ENCODE assay signal across 8 cellular contexts in genomic region chr1:116504308-116505156, GRCh38.
DNase-seq lines count a peak whose midpoint lies in the region; ATAC-seq and TF ChIP-seq lines count a peak whose summit lies in the region.

No MANE protein-coding gene starts in this region.

- no peaks in the 10 kb centered on the region for H3K9me3 ChIP-seq in Panc1 (ENCODE audit: control insufficient read depth, insufficient read depth, low read depth, low read length)
- no peaks in the 10 kb centered on the region for H3K9me3 ChIP-seq in heart left ventricle

- POLR2A ChIA-PET in Panc1 (lab: Charles Lee) = no interaction called here

- TF ChIP-seq POLR2A in heart left ventricle (IDR thresholded peaks at IDR 0.05) = no peak

- DNase-seq in Panc1 (ENCODE audit: low read depth, low spot score) (no peak), heart left ventricle (peak; percentile 60 to 86 (median 80)), glutamatergic neuron (no peak), NCI-H187 (lab: John Stamatoyannopoulos, UW) (no peak)
- DNase-seq in stimulated activated CD4-positive, alpha-beta T cell treated with anti-CD3 and anti-CD28 coated beads, Interleukin-2, amount 100 ng/mL, for 24 hours = peak; percentile 74

- intact Hi-C loops in Panc1 (cut with micrococcal nuclease; ENCODE audit: unreplicated experiment) (no loop called here), heart left ventricle (cut with DNase I) (loop anchor here in 2 of 10 donors (5.0 kb wide), 3 partner anchors 53 to 892 kb away; partner anchors contain the start of gene CD58 (in 1 of the 2))

- H3K27me3 Mint-ChIP-seq in activated T-helper 17 cell treated with anti-CD3 and anti-CD28 coated beads, Interleukin-2, amount 50 U/mL, for 72 hours = no peaks in the 10 kb centered on the region
- H3K27me3 Mint-ChIP-seq in glutamatergic neuron (ENCODE audit: unreplicated experiment) = no peaks in the 10 kb centered on the region

- H3K4me1 Mint-ChIP-seq in activated T-helper 17 cell treated with anti-CD3 and anti-CD28 coated beads, Interleukin-2, amount 50 U/mL, for 72 hours = peaks cover 57% of the 10 kb centered on the region
- H3K4me1 Mint-ChIP-seq in glutamatergic neuron (ENCODE audit: low read depth, unreplicated experiment) = no peaks in the 10 kb centered on the region

- H3K4me3 Mint-ChIP-seq in activated T-helper 17 cell treated with anti-CD3 and anti-CD28 coated beads, Interleukin-2, amount 50 U/mL, for 72 hours = peak overlapping the region; percentile 77
- no peak overlapping the region for H3K4me3 Mint-ChIP-seq in glutamatergic neuron (ENCODE audit: unreplicated experiment)

- H3K36me3 ChIP-seq in Panc1 (ENCODE audit: control insufficient read depth, insufficient read depth, low read length) (no peaks in the 10 kb centered on the region), heart left ventricle (no peaks in the 10 kb centered on the region)

- H3K36me3 Mint-ChIP-seq in activated T-helper 17 cell treated with anti-CD3 and anti-CD28 coated beads, Interleukin-2, amount 50 U/mL, for 72 hours (ENCODE audit: low read depth) = no peaks in the 10 kb centered on the region
- H3K36me3 Mint-ChIP-seq in glutamatergic neuron (ENCODE audit: unreplicated experiment) = no peaks in the 10 kb centered on the region

- TF ChIP-seq CTCF in Panc1 (IDR thresholded peaks at IDR 0.05) = no peak
- TF ChIP-seq CTCF in heart left ventricle (IDR thresholded peaks at IDR 0.05) = no peak
- TF ChIP-seq CTCF in glutamatergic neuron (IDR thresholded peaks at IDR 0.05; ENCODE audit: partially characterized antibody, unreplicated experiment) = no peak

- H3K4me1 ChIP-seq in Panc1 (ENCODE audit: control insufficient read depth, insufficient read depth, low read length) (no peaks in the 10 kb centered on the region), heart left ventricle (peaks cover 0 to 71% (median 12%) of the 10 kb centered on the region in 12 donors)

- in situ Hi-C loops in Panc1 (cut with HindIII; ENCODE audit: low pct_unique_long_range_greater_than_20kb, low sequenced_read_pairs) = no loop called here

- peak overlapping the region; percentile 95 for H3K27ac Mint-ChIP-seq in activated T-helper 17 cell treated with anti-CD3 and anti-CD28 coated beads, Interleukin-2, amount 50 U/mL, for 72 hours
- no peak overlapping the region for H3K27ac Mint-ChIP-seq in glutamatergic neuron (ENCODE audit: unreplicated experiment)

- H3K9me3 Mint-ChIP-seq in activated T-helper 17 cell treated with anti-CD3 and anti-CD28 coated beads, Interleukin-2, amount 50 U/mL, for 72 hours = no peaks in the 10 kb centered on the region
- peaks cover 2% of the 10 kb centered on the region for H3K9me3 Mint-ChIP-seq in glutamatergic neuron (ENCODE audit: unreplicated experiment)

- H3K4me3 ChIP-seq in Panc1 (ENCODE audit: low read depth in 2 of 2, low read length in 2 of 2) = no peak overlapping the region
- no peak overlapping the region for H3K4me3 ChIP-seq in heart left ventricle

- H3K27me3 ChIP-seq in Panc1 (ENCODE audit: control insufficient read depth, insufficient read depth, low read length) (no peaks in the 10 kb centered on the region), heart left ventricle (no peaks in the 10 kb centered on the region)

- 60 to 74% (median 66%) methylated on average over 8 of the region's 8 CpGs for WGBS in heart left ventricle, 4 donors

- CTCF ChIA-PET in Panc1 (lab: Charles Lee) = no interaction called here

- no TSS peak for BruUV-seq in Panc1 (replicated peaks; lab: Mats Ljungman, UMichigan)

- H3K27ac ChIP-seq in Panc1 (ENCODE audit: low read length) (no peak overlapping the region), heart left ventricle (peak overlapping the region in 11 of 12 donors; percentile 22 to 91 (median 57))

- ATAC-seq in GM18519 (IDR thresholded peaks at IDR 0.05; ENCODE audit: low FRiP score, unreplicated experiment) (peak; percentile 86), HG02970 (IDR thresholded peaks at IDR 0.05; ENCODE audit: low FRiP score, unreplicated experiment) (peak; percentile 76), Panc1 (peak; percentile 36; the same call in 1 of the 2 replicates), heart left ventricle (peak; percentile 41 to 89 (median 82))
- peak; percentile 80 for ATAC-seq in activated T-helper 17 cell treated with anti-CD3 and anti-CD28 coated beads, Interleukin-2, amount 50 U/mL, for 72 hours (replicated peaks)

Comparison
In these comparisons a context has a peak if more than half of its experiments do, and no peak if none do; other contexts are left out.
1. ATAC-seq: peak in every context shown above with its lines; median percentile 86 in GM18519; 82 in heart left ventricle; 80 in activated T-helper 17 cell treated with anti-CD3 and anti-CD28 coated beads, Interleukin-2, amount 50 U/mL, for 72 hours; 76 in HG02970; 36 in Panc1.
2. DNase-seq: peak in heart left ventricle (5 of 5) and stimulated activated CD4-positive, alpha-beta T cell treated with anti-CD3 and anti-CD28 coated beads, Interleukin-2, amount 100 ng/mL, for 24 hours (2 of 2); none in Panc1 (single experiment), glutamatergic neuron (single experiment) and NCI-H187 (0 of 2).